In the genomic region with DNA sequence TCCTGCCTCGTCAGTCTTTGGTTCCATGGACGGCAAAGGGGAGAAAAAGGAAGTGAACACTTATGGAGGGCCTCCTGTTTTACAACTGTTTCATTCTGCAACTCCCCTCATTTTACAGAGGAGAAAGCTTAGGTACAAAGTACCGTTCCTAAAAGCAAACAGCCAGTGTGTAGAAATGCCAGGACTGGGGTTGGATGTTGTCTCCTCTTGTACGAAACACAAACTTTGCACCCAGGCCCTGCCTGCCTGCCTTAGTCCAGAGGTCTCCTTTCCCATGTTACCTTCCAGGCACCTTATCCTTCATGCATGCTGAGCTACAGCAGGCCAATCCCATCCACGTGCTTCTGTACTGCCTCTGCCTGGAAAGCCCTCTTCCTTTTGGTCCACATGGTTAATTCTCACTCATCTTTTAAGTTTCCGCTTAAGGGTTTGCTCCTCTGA, we compare ENCODE assay signal across 10 cellular contexts.
DNase-seq lines count a peak whose midpoint lies in the region; ATAC-seq and TF ChIP-seq lines count a peak whose summit lies in the region.
"Had no signal": no experiment of that assay in that cellular context is flagged by ENCODE, and none has a peak within 500 bp of the region (broad histone marks: within the 10 kb centered on the region; RNA-seq: fewer than 3 reads in every experiment).

No MANE protein-coding gene starts in this region.

- H3K9me3 Mint-ChIP-seq in GM23338, result no peaks in the 10 kb centered on the region; the same call in 2 of the 3 replicates
- peaks cover 4% of the 10 kb centered on the region for H3K9me3 Mint-ChIP-seq in activated T-cell treated with anti-CD3 and anti-CD28 coated beads, Interleukin-2, amount 50 U/mL, for 4 hours
- H3K9me3 Mint-ChIP-seq in naive thymus-derived CD8-positive, alpha-beta T cell, result no peaks in the 10 kb centered on the region

- no peak for TF ChIP-seq CTCF in GM23338 (conservative IDR thresholded peaks at IDR 0.05; ENCODE audit: low read depth in 2 of 2)

- no peaks in the 10 kb centered on the region for H3K36me3 Mint-ChIP-seq in GM23338 (ENCODE audit: low read depth)
- no peaks in the 10 kb centered on the region for H3K36me3 Mint-ChIP-seq in activated T-cell treated with anti-CD3 and anti-CD28 coated beads, Interleukin-2, amount 50 U/mL, for 4 hours (ENCODE audit: insufficient read depth)
- H3K36me3 Mint-ChIP-seq in naive thymus-derived CD8-positive, alpha-beta T cell, result no peaks in the 10 kb centered on the region

- no peak overlapping the region for H3K4me2 ChIP-seq in GM23338

- H3K4me1 ChIP-seq in GM23338 (ENCODE audit: insufficient read depth), result peaks cover 27% of the 10 kb centered on the region

- H2AFZ ChIP-seq in GM23338, result no peak overlapping the region

- no peaks in the 10 kb centered on the region for H3F3A ChIP-seq in GM23338 (replicated peaks; ENCODE audit: low read depth)

- H3K27me3 Mint-ChIP-seq in GM23338 (ENCODE audit: insufficient read depth, low read depth, poor library complexity), result peaks cover 4% of the 10 kb centered on the region
- H3K27me3 Mint-ChIP-seq in activated T-cell treated with anti-CD3 and anti-CD28 coated beads, Interleukin-2, amount 50 U/mL, for 4 hours (ENCODE audit: low read depth), result no peaks in the 10 kb centered on the region
- H3K27me3 Mint-ChIP-seq in naive thymus-derived CD8-positive, alpha-beta T cell, result no peaks in the 10 kb centered on the region

- H3K36me3 ChIP-seq in GM23338 (ENCODE audit: insufficient read depth), result no peaks in the 10 kb centered on the region

- peak; percentile 48 for ATAC-seq in GM23338
- no peak for ATAC-seq in activated T-cell treated with anti-CD3 and anti-CD28 coated beads, Interleukin-2, amount 50 U/mL, for 4 hours
- ATAC-seq in naive thymus-derived CD8-positive, alpha-beta T cell, result no peak

- peaks cover 38% of the 10 kb centered on the region for H3K4me1 Mint-ChIP-seq in GM23338
- H3K4me1 Mint-ChIP-seq in activated T-cell treated with anti-CD3 and anti-CD28 coated beads, Interleukin-2, amount 50 U/mL, for 4 hours (ENCODE audit: low read depth), result peaks cover 55% of the 10 kb centered on the region
- peaks cover 32 to 66% (median 56%) of the 10 kb centered on the region in 4 donors for H3K4me1 Mint-ChIP-seq in naive thymus-derived CD8-positive, alpha-beta T cell

- POLR2A ChIA-PET in naive thymus-derived CD8-positive, alpha-beta T cell (lab: Charles Lee), result interaction anchor here (0.7 to 2.2 kb wide), 3 partner anchors 33 to 535 kb away, joined by 3 to 8 read pairs (median 5); a partner anchor contains a TSS

- no peaks in the 10 kb centered on the region for H3K9me2 ChIP-seq in GM23338 (ENCODE audit: insufficient read depth)

- no peaks in the 10 kb centered on the region for H3K79me2 ChIP-seq in GM23338 (replicated peaks; ENCODE audit: insufficient read depth)

- in situ Hi-C loops in ACHN (cut with HindIII; ENCODE audit: low pct_ligation_motif_present, low pct_unique_long_range_greater_than_20kb, low sequenced_read_pairs), result no loop called here

- H4K20me1 ChIP-seq in GM23338 (replicated peaks; ENCODE audit: insufficient read depth), result no peaks in the 10 kb centered on the region

- H3K27ac Mint-ChIP-seq in GM23338, result no peak overlapping the region
- H3K27ac Mint-ChIP-seq in naive thymus-derived CD8-positive, alpha-beta T cell, result peak overlapping the region; percentile 93 to 98 (median 96)

- H3K27ac ChIP-seq in GM23338 (ENCODE audit: low read depth), result no peak overlapping the region
- H3K27ac ChIP-seq: 22Rv1 had no signal

- no peak overlapping the region for H3K4me3 ChIP-seq in GM23338

- H3K4me3 Mint-ChIP-seq in GM23338, result no peak overlapping the region
- peak overlapping the region; percentile 68 for H3K4me3 Mint-ChIP-seq in activated T-cell treated with anti-CD3 and anti-CD28 coated beads, Interleukin-2, amount 50 U/mL, for 4 hours
- peak overlapping the region; percentile 64 to 86 (median 82) for H3K4me3 Mint-ChIP-seq in naive thymus-derived CD8-positive, alpha-beta T cell

- DNase-seq in DMS153 treated with DMSO at 0.1 percent for 48 hours (lab: John Stamatoyannopoulos, UW; ENCODE audit: unreplicated experiment) (peak; percentile 74), DMS153 (lab: John Stamatoyannopoulos, UW) (no peak), GM23338 (ENCODE audit: low spot score) (no peak), ACHN (no peak), kidney tubule cell (ENCODE audit: low spot score) (no peak), C1 segment of cervical spinal cord (lab: John Stamatoyannopoulos, UW) (no peak)
- no peak for DNase-seq in activated T-cell treated with anti-CD3 and anti-CD28 coated beads, Interleukin-2, amount 50 U/mL, for 4 hours
- no peak for DNase-seq in naive thymus-derived CD8-positive, alpha-beta T cell
- DNase-seq: NCI-H2171 treated with DMSO at 0.1 percent for 48 hours had no signal

- H3K27me3 ChIP-seq in GM23338 (ENCODE audit: insufficient read depth), result no peaks in the 10 kb centered on the region

TF ChIP-seq in GM23338, 12 proteins besides CTCF, POLR2A, EP300 and RAD21 (continues in another document):
- no peak for TF ChIP-seq STAT1 (IDR thresholded peaks at IDR 0.05; ENCODE audit: unreplicated experiment)
- TF ChIP-seq JUNB (IDR thresholded peaks at IDR 0.05; ENCODE audit: unreplicated experiment), result no peak
- TF ChIP-seq, protein P1, sequence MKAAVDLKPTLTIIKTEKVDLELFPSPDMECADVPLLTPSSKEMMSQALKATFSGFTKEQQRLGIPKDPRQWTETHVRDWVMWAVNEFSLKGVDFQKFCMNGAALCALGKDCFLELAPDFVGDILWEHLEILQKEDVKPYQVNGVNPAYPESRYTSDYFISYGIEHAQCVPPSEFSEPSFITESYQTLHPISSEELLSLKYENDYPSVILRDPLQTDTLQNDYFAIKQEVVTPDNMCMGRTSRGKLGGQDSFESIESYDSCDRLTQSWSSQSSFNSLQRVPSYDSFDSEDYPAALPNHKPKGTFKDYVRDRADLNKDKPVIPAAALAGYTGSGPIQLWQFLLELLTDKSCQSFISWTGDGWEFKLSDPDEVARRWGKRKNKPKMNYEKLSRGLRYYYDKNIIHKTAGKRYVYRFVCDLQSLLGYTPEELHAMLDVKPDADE (IDR thresholded peaks at IDR 0.05), result no peak
- no peak for TF ChIP-seq CREB1 (CRISPR knock-in tag; IDR thresholded peaks at IDR 0.05; ENCODE audit: low read depth)
- TF ChIP-seq NANOG (IDR thresholded peaks at IDR 0.05; ENCODE audit: borderline replicate concordance), result no peak
- TF ChIP-seq ZNF114 (CRISPR knock-in tag; IDR thresholded peaks at IDR 0.05), result no peak
- TF ChIP-seq, protein P2, sequence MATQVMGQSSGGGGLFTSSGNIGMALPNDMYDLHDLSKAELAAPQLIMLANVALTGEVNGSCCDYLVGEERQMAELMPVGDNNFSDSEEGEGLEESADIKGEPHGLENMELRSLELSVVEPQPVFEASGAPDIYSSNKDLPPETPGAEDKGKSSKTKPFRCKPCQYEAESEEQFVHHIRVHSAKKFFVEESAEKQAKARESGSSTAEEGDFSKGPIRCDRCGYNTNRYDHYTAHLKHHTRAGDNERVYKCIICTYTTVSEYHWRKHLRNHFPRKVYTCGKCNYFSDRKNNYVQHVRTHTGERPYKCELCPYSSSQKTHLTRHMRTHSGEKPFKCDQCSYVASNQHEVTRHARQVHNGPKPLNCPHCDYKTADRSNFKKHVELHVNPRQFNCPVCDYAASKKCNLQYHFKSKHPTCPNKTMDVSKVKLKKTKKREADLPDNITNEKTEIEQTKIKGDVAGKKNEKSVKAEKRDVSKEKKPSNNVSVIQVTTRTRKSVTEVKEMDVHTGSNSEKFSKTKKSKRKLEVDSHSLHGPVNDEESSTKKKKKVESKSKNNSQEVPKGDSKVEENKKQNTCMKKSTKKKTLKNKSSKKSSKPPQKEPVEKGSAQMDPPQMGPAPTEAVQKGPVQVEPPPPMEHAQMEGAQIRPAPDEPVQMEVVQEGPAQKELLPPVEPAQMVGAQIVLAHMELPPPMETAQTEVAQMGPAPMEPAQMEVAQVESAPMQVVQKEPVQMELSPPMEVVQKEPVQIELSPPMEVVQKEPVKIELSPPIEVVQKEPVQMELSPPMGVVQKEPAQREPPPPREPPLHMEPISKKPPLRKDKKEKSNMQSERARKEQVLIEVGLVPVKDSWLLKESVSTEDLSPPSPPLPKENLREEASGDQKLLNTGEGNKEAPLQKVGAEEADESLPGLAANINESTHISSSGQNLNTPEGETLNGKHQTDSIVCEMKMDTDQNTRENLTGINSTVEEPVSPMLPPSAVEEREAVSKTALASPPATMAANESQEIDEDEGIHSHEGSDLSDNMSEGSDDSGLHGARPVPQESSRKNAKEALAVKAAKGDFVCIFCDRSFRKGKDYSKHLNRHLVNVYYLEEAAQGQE (IDR thresholded peaks at IDR 0.05; ENCODE audit: unreplicated experiment), result no peak
- TF ChIP-seq EZH2 (IDR thresholded peaks at IDR 0.05; ENCODE audit: low read depth, unreplicated experiment), result no peak
- TF ChIP-seq POLR2AphosphoS5 (IDR thresholded peaks at IDR 0.05; ENCODE audit: low read depth), result no peak
- TF ChIP-seq ZNF331 (CRISPR knock-in tag; IDR thresholded peaks at IDR 0.05; ENCODE audit: low read depth), result no peak
